Comparison of ENCODE assay signal across 33 cellular contexts in the genomic region with DNA sequence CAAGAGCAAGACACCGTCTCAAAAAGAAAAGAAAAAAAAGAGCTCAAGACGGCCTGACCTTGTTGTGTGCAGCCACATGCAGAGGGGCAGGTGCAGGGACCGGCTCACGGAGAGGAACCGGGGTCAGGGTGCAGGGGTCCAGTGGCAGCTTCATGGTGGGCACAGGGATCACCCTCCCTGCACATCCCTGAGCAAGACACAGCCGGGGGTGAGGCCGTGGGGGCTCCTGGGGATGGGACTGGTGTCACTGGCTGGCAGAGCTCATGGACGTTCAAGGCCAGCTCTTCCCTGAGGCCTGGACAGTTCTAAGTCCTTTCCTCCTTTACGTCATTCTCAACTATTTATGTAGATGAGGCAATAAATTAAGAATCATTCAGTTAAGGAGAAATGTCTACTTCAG.
"Had no signal": no experiment of that assay in that cellular context is flagged by ENCODE, and none has a peak within 500 bp of the region (broad histone marks: within the 10 kb centered on the region; RNA-seq: fewer than 3 reads in every experiment).

No MANE protein-coding gene starts in this region.

- H3K9me3 ChIP-seq: body of pancreas, breast epithelium, Peyer's patch had no signal

- H3K27me3 ChIP-seq: body of pancreas, breast epithelium, Peyer's patch had no signal

- H3K4me2 ChIP-seq: KMS-11 had no signal

- H3K4me3 ChIP-seq: body of pancreas, breast epithelium, Peyer's patch had no signal

- H3K4me3 Mint-ChIP-seq: activated CD4-positive, alpha-beta memory T cell treated with anti-CD3 and anti-CD28 coated beads, Interleukin-2, amount 10 ng/mL, durations not matched to agents 7 days and 5 days; activated CD4-positive, alpha-beta T cell treated with anti-CD3 and anti-CD28 coated beads for 36 hours; activated CD8-positive, alpha-beta memory T cell treated with anti-CD3 and anti-CD28 coated beads, Interleukin-2, amount 10 ng/mL, durations not matched to agents 7 days and 5 days; activated naive CD4-positive, alpha-beta T cell treated with anti-CD3 and anti-CD28 coated beads, Interleukin-2, amount 10 ng/mL, durations not matched to agents 7 days and 5 days; activated naive CD8-positive, alpha-beta T cell treated with anti-CD3 and anti-CD28 coated beads for 36 hours; WTC11 had no signal

- ATAC-seq: activated CD4-positive, alpha-beta T cell treated with anti-CD3 and anti-CD28 coated beads for 36 hours; activated CD4-positive, CD25-positive, alpha-beta regulatory T cell treated with anti-CD3 and anti-CD28 coated beads, Interleukin-2, amount 50 U/mL, for 24 hours; activated CD8-positive, alpha-beta memory T cell treated with anti-CD3 and anti-CD28 coated beads, Interleukin-2, amount 10 ng/mL, durations not matched to agents 7 days and 5 days; body of pancreas; PC-3; Right ventricle myocardium inferior; WTC11 had no signal

- H3K27me3 Mint-ChIP-seq: activated CD4-positive, alpha-beta memory T cell treated with anti-CD3 and anti-CD28 coated beads, Interleukin-2, amount 10 ng/mL, durations not matched to agents 7 days and 5 days; activated CD4-positive, alpha-beta T cell treated with anti-CD3 and anti-CD28 coated beads for 36 hours; activated CD8-positive, alpha-beta memory T cell treated with anti-CD3 and anti-CD28 coated beads, Interleukin-2, amount 10 ng/mL, durations not matched to agents 7 days and 5 days; activated naive CD4-positive, alpha-beta T cell treated with anti-CD3 and anti-CD28 coated beads, Interleukin-2, amount 10 ng/mL, durations not matched to agents 7 days and 5 days; activated naive CD8-positive, alpha-beta T cell treated with anti-CD3 and anti-CD28 coated beads for 36 hours had no signal

- H3K27ac ChIP-seq: body of pancreas, breast epithelium, KMS-11, Peyer's patch had no signal

- H3K36me3 ChIP-seq: breast epithelium had no signal

- H3K27ac Mint-ChIP-seq: activated CD4-positive, alpha-beta memory T cell treated with anti-CD3 and anti-CD28 coated beads, Interleukin-2, amount 10 ng/mL, durations not matched to agents 7 days and 5 days; activated CD4-positive, alpha-beta T cell treated with anti-CD3 and anti-CD28 coated beads for 36 hours; activated CD8-positive, alpha-beta memory T cell treated with anti-CD3 and anti-CD28 coated beads, Interleukin-2, amount 10 ng/mL, durations not matched to agents 7 days and 5 days; activated naive CD4-positive, alpha-beta T cell treated with anti-CD3 and anti-CD28 coated beads, Interleukin-2, amount 10 ng/mL, durations not matched to agents 7 days and 5 days; WTC11 had no signal

- H3K4me1 Mint-ChIP-seq: activated CD4-positive, alpha-beta memory T cell treated with anti-CD3 and anti-CD28 coated beads, Interleukin-2, amount 10 ng/mL, durations not matched to agents 7 days and 5 days; activated CD4-positive, alpha-beta T cell treated with anti-CD3 and anti-CD28 coated beads for 36 hours; activated CD8-positive, alpha-beta memory T cell treated with anti-CD3 and anti-CD28 coated beads, Interleukin-2, amount 10 ng/mL, durations not matched to agents 7 days and 5 days; activated naive CD4-positive, alpha-beta T cell treated with anti-CD3 and anti-CD28 coated beads, Interleukin-2, amount 10 ng/mL, durations not matched to agents 7 days and 5 days; activated naive CD8-positive, alpha-beta T cell treated with anti-CD3 and anti-CD28 coated beads for 36 hours; WTC11 had no signal

- H3K4me1 ChIP-seq: breast epithelium, Peyer's patch had no signal

- H3K9me3 Mint-ChIP-seq: activated CD4-positive, alpha-beta memory T cell treated with anti-CD3 and anti-CD28 coated beads, Interleukin-2, amount 10 ng/mL, durations not matched to agents 7 days and 5 days; activated naive CD4-positive, alpha-beta T cell treated with anti-CD3 and anti-CD28 coated beads, Interleukin-2, amount 10 ng/mL, durations not matched to agents 7 days and 5 days; activated naive CD8-positive, alpha-beta T cell treated with anti-CD3 and anti-CD28 coated beads for 36 hours; WTC11 had no signal

- H3K9ac ChIP-seq: KMS-11 had no signal

- DNase-seq: activated CD4-positive, alpha-beta memory T cell treated with anti-CD3 and anti-CD28 coated beads, Interleukin-2, amount 10 ng/mL, durations not matched to agents 7 days and 5 days; activated CD4-positive, alpha-beta T cell treated with anti-CD3 and anti-CD28 coated beads for 36 hours; activated CD8-positive, alpha-beta memory T cell treated with anti-CD3 and anti-CD28 coated beads for 24 hours; activated CD8-positive, alpha-beta memory T cell treated with anti-CD3 and anti-CD28 coated beads, Interleukin-2, amount 10 ng/mL, durations not matched to agents 7 days and 5 days; activated CD8-positive, alpha-beta memory T cell treated with anti-CD3 and anti-CD28 coated beads, Interleukin-2, amount 50 U/mL, for 48 hours; activated effector memory CD4-positive, alpha-beta T cell treated with Interleukin-2 at 50 U/mL for 16 hours; activated naive CD4-positive, alpha-beta T cell treated with anti-CD3 and anti-CD28 coated beads, Interleukin-2, amount 10 ng/mL, durations not matched to agents 7 days and 5 days; activated naive CD8-positive, alpha-beta T cell treated with anti-CD3 and anti-CD28 coated beads for 36 hours; activated T-cell treated with anti-CD3 and anti-CD28 coated beads, Interleukin-2, amount 50 U/mL, for 48 hours; body of pancreas; cerebellar nuclear complex; MM.1S; MV-4-11; NCI-H1092; NCI-H1436 treated with DMSO at 0.1 percent for 48 hours; NCI-H1694 treated with DMSO at 0.1 percent for 48 hours; NCI-H2029; NCI-H345; NCI-H524 treated with DMSO at 0.1 percent for 48 hours; NCI-H748 treated with DMSO at 0.1 percent for 48 hours; NK-92 treated with Interleukin-12 subunit alpha and Interleukin-12 subunit beta, amount 100 ng/mL, for 24 hours; PC-3; Peyer's patch; RPMI8226; SW 1271; T-helper 1 cell; T-helper 2 cell; T1000 had no signal
